ENCODE assay signal across 1 cellular context in the genomic region with DNA sequence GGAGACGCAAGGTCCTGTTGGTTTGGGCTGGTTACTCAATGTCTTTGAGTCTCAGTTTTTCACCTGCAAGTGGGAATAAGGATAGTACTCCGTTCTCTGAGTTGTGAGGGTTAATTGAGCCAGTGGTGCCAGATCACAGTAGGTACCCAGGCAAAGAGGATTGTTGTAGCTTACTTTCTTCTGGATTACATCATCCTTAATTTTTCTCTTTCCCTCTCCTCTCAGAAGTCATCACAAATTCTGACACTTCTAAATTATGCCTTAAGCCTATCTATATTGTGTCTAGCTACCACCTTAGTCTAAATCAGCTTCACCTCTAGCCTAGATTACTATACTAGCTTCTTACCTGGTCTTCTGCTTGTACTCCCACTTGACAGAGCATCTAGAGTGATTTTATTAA.
TF ChIP-seq lines count a peak whose summit lies in the region.

No MANE protein-coding gene starts in this region.

TF ChIP-seq in HEK293, 187 proteins besides CTCF, POLR2A, EP300 and RAD21 (continued from another document):
- TF ChIP-seq ZNF280D (tag by site-specific recombination; IDR thresholded peaks at IDR 0.05) (no peak), HOXA7 (CRISPR knock-in tag; IDR thresholded peaks at IDR 0.05; ENCODE audit: borderline replicate concordance) (no peak), ZNF19 (tag by site-specific recombination; IDR thresholded peaks at IDR 0.05; ENCODE audit: low read depth) (no peak), ZNF664 (tag by site-specific recombination; IDR thresholded peaks at IDR 0.05) (no peak), ZFHX2 (tag by site-specific recombination; conservative IDR thresholded peaks at IDR 0.05) (no peak), ZBTB17 (tag by site-specific recombination; IDR thresholded peaks at IDR 0.05) (peak; percentile 36; the same call in 1 of the 2 replicates)
- TF ChIP-seq, protein P1, sequence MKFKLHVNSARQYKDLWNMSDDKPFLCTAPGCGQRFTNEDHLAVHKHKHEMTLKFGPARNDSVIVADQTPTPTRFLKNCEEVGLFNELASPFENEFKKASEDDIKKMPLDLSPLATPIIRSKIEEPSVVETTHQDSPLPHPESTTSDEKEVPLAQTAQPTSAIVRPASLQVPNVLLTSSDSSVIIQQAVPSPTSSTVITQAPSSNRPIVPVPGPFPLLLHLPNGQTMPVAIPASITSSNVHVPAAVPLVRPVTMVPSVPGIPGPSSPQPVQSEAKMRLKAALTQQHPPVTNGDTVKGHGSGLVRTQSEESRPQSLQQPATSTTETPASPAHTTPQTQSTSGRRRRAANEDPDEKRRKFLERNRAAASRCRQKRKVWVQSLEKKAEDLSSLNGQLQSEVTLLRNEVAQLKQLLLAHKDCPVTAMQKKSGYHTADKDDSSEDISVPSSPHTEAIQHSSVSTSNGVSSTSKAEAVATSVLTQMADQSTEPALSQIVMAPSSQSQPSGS (tag by site-specific recombination; IDR thresholded peaks at IDR 0.05; ENCODE audit: low read depth): peak; percentile 83
- TF ChIP-seq, protein P2, sequence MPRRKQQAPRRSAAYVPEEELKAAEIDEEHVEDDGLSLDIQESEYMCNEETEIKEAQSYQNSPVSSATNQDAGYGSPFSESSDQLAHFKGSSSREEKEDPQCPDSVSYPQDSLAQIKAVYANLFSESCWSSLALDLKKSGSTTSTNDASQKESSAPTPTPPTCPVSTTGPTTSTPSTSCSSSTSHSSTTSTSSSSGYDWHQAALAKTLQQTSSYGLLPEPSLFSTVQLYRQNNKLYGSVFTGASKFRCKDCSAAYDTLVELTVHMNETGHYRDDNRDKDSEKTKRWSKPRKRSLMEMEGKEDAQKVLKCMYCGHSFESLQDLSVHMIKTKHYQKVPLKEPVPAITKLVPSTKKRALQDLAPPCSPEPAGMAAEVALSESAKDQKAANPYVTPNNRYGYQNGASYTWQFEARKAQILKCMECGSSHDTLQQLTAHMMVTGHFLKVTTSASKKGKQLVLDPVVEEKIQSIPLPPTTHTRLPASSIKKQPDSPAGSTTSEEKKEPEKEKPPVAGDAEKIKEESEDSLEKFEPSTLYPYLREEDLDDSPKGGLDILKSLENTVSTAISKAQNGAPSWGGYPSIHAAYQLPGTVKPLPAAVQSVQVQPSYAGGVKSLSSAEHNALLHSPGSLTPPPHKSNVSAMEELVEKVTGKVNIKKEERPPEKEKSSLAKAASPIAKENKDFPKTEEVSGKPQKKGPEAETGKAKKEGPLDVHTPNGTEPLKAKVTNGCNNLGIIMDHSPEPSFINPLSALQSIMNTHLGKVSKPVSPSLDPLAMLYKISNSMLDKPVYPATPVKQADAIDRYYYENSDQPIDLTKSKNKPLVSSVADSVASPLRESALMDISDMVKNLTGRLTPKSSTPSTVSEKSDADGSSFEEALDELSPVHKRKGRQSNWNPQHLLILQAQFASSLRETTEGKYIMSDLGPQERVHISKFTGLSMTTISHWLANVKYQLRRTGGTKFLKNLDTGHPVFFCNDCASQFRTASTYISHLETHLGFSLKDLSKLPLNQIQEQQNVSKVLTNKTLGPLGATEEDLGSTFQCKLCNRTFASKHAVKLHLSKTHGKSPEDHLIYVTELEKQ (tag by site-specific recombination; IDR thresholded peaks at IDR 0.05; ENCODE audit: borderline replicate concordance): no peak
